Comparison of ENCODE assay signal across 8 cellular contexts in the genomic region with DNA sequence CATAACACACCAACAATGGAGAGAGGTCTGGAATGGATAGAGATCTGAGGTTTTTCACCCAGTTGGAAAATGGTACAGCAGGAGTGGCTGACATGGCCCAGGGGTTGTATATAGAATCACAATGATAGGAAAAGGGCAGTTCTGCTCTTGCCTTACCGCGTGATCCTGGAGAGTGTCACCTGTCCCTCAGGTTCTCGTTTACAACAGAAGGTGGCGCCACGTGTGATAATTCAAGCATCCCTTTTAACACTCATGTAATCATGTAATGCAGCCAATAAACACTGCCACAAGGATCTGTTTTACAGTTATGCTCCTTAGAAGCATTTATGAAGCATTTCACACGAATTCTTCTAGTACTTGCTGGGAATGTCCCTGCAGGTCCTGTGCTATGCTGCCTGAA. TPM values are rescaled to one million over a fixed set of nuclear protein-coding genes. Genes with fewer than 3 reads are reported as not detected.
A peak's percentile ranks its signal among the peaks of the same experiment; 100 is the strongest.
DNase-seq lines count a peak whose midpoint lies in the region; ATAC-seq and TF ChIP-seq lines count a peak whose summit lies in the region.

No MANE protein-coding gene starts in this region.

- intact Hi-C loops in esophagus squamous epithelium (cut with DNase I) = no loop called here

- H3K4me1 Mint-ChIP-seq in stimulated activated effector memory CD8-positive, alpha-beta T cell treated with anti-CD3 and anti-CD28 coated beads, Interleukin-12 subunit alpha, Interleukin-12 subunit beta, amount 100 ng/mL, for 72 hours = no peaks in the 10 kb centered on the region

- H3K4me3 ChIP-seq in GM12864 (ENCODE audit: low read depth, low read length) = no peak overlapping the region
- no peak overlapping the region for H3K4me3 ChIP-seq in esophagus squamous epithelium

- no peak overlapping the region for H3K27ac ChIP-seq in esophagus squamous epithelium

- no peak overlapping the region for H3K4me3 Mint-ChIP-seq in stimulated activated effector memory CD8-positive, alpha-beta T cell treated with anti-CD3 and anti-CD28 coated beads, Interleukin-12 subunit alpha, Interleukin-12 subunit beta, amount 100 ng/mL, for 72 hours

- no peak overlapping the region for H3K27ac Mint-ChIP-seq in stimulated activated effector memory CD8-positive, alpha-beta T cell treated with anti-CD3 and anti-CD28 coated beads, Interleukin-12 subunit alpha, Interleukin-12 subunit beta, amount 100 ng/mL, for 72 hours

- H3K27me3 ChIP-seq in esophagus squamous epithelium = no peaks in the 10 kb centered on the region

- peak; percentile 60 for TF ChIP-seq CTCF in GM12864 (IDR thresholded peaks at IDR 0.05; ENCODE audit: low read depth, low read length, missing control alignments)
- TF ChIP-seq CTCF in esophagus squamous epithelium (IDR thresholded peaks at IDR 0.05) = peak in 3 of 6 experiments; percentile 35 to 54 (median 36)

- peak; percentile 57 for ATAC-seq in esophagus mucosa
- peak; percentile 63 for ATAC-seq in stimulated activated effector memory CD8-positive, alpha-beta T cell treated with anti-CD3 and anti-CD28 coated beads, Interleukin-12 subunit alpha, Interleukin-12 subunit beta, amount 100 ng/mL, for 72 hours
- no peak for ATAC-seq in GM18519 (IDR thresholded peaks at IDR 0.05; ENCODE audit: low FRiP score, unreplicated experiment)
- no peak for ATAC-seq in HG02610 (IDR thresholded peaks at IDR 0.05; ENCODE audit: unreplicated experiment)

- no peaks in the 10 kb centered on the region for H3K4me1 ChIP-seq in esophagus squamous epithelium

- H3K36me3 ChIP-seq in esophagus squamous epithelium = no peaks in the 10 kb centered on the region

- H3K9me3 Mint-ChIP-seq in stimulated activated effector memory CD8-positive, alpha-beta T cell treated with anti-CD3 and anti-CD28 coated beads, Interleukin-12 subunit alpha, Interleukin-12 subunit beta, amount 100 ng/mL, for 72 hours = no peaks in the 10 kb centered on the region

- no peaks in the 10 kb centered on the region for H3K9me3 ChIP-seq in esophagus squamous epithelium

- H3K36me3 Mint-ChIP-seq in stimulated activated effector memory CD8-positive, alpha-beta T cell treated with anti-CD3 and anti-CD28 coated beads, Interleukin-12 subunit alpha, Interleukin-12 subunit beta, amount 100 ng/mL, for 72 hours = no peaks in the 10 kb centered on the region

- 13 to 16% methylated on average over 6 of the region's 6 CpGs for WGBS in esophagus squamous epithelium, 2 donors

- no peak for TF ChIP-seq POLR2A in esophagus squamous epithelium (IDR thresholded peaks at IDR 0.05)

- DNase-seq in A172 (ENCODE audit: low spot score) (peak; percentile 13), GM12864 (ENCODE audit: low read depth) (no peak), NCI-H82 (lab: John Stamatoyannopoulos, UW) (peak; percentile 70), esophagus squamous epithelium (lab: John Stamatoyannopoulos, UW) (no peak)
- peak in 1 of 2 donors; percentile 56 for DNase-seq in stimulated activated effector memory CD8-positive, alpha-beta T cell treated with anti-CD3 and anti-CD28 coated beads, Interleukin-12 subunit alpha, Interleukin-12 subunit beta, amount 100 ng/mL, for 72 hours (ENCODE audit: low spot score in 2 of 2)

RNA-seq across cellular contexts. Expression of gene WFDC2, which starts 12.9 kb away (rescaled TPM):
- not detected in 2 replicates for total RNA-seq in A172 (2014; rRNA removed; shearing (Covaris generic))
- total RNA-seq in esophagus mucosa = 37.9 TPM
- 10 to 100 TPM in 1 of 4 donors, under 1 TPM in 1, not detected in 2; 0.99 to 37.7 TPM for total RNA-seq in esophagus squamous epithelium

RNA-seq across cellular contexts. Expression of gene PIGT, which starts 40.7 kb away (rescaled TPM):
- 78.8 and 86.0 TPM in 2 replicates for total RNA-seq in A172 (2014; rRNA removed; shearing (Covaris generic))
- total RNA-seq in esophagus mucosa (43.0 TPM), esophagus squamous epithelium (10 to 100 TPM; 38.6 to 48.1 (median 44.0) TPM)

RNA-seq across cellular contexts. Expression of gene DBNDD2, which starts 48.5 kb away (rescaled TPM):
- 1.7 and 7.0 TPM in 2 replicates for total RNA-seq in A172 (2014; rRNA removed; shearing (Covaris generic))
- total RNA-seq in esophagus mucosa (22.6 TPM), esophagus squamous epithelium (10 to 100 TPM; 14.1 to 39.3 (median 32.2) TPM)

RNA-seq across cellular contexts. Expression of gene SPINT3, which starts 58.8 kb away (rescaled TPM):
- total RNA-seq in A172 (2014; rRNA removed; shearing (Covaris generic)) = not detected in 2 replicates
- total RNA-seq in esophagus mucosa = not detected
- total RNA-seq in esophagus squamous epithelium = not detected

Comparison
In these comparisons a context has a peak if more than half of its experiments do, and no peak if none do; other contexts are left out.
1. DNase-seq: peak in A172 (single experiment) and NCI-H82 (single experiment); none in GM12864 (single experiment) and esophagus squamous epithelium (single experiment).
2. ATAC-seq: peak in esophagus mucosa (single experiment) and stimulated activated effector memory CD8-positive, alpha-beta T cell treated with anti-CD3 and anti-CD28 coated beads, Interleukin-12 subunit alpha, Interleukin-12 subunit beta, amount 100 ng/mL, for 72 hours (single experiment); none in GM18519 (single experiment) and HG02610 (single experiment).